22 cellular contexts compared by ENCODE assay signal in genomic region chr12:21472197-21472596, GRCh38. TPM values are rescaled to one million over a fixed set of nuclear protein-coding genes. Genes with fewer than 3 reads are reported as not detected.
"Had no signal": no experiment of that assay in that cellular context is flagged by ENCODE, and none has a peak within 500 bp of the region (broad histone marks: within the 10 kb centered on the region; RNA-seq: fewer than 3 reads in every experiment).

No MANE protein-coding gene starts in this region.

- H3K27ac Mint-ChIP-seq: activated B cell treated with CpG ODN at 0.5 μM for 24 hours; activated T-helper 1 cell treated with anti-CD3 and anti-CD28 coated beads, Interleukin-12 subunit alpha, Interleukin-12 subunit beta, Interleukin-2, Interleukin-4 antibody, amounts not matched to agents 30 ng/mL and 10 ng/mL and 1 ng/mL, durations not matched to agents 14 hours and 24 hours and 36 hours; dendritic cell treated with granulocyte-macrophage colony-stimulating factor and Interleukin-4, amounts not matched to agents 40 ng/mL and 50 ng/mL, for 4 days; type B pancreatic cell had no signal

- H3K4me3 Mint-ChIP-seq: activated B cell treated with CpG ODN at 0.5 μM for 24 hours; activated naive CD8-positive, alpha-beta T cell treated with anti-CD3 and anti-CD28 coated beads for 36 hours; activated T-helper 1 cell treated with anti-CD3 and anti-CD28 coated beads, Interleukin-12 subunit alpha, Interleukin-12 subunit beta, Interleukin-2, Interleukin-4 antibody, amounts not matched to agents 30 ng/mL and 10 ng/mL and 1 ng/mL, durations not matched to agents 14 hours and 24 hours and 36 hours; dendritic cell treated with granulocyte-macrophage colony-stimulating factor and Interleukin-4, amounts not matched to agents 40 ng/mL and 50 ng/mL, for 4 days; stimulated activated naive CD8-positive, alpha-beta T cell treated with anti-CD3 and anti-CD28 coated beads, Interleukin-15, amount 100 ng/mL, for 72 hours; type B pancreatic cell had no signal

- H3K36me3 ChIP-seq: ovary had no signal

- H3K4me1 Mint-ChIP-seq: activated B cell treated with CpG ODN at 0.5 μM for 24 hours had no signal

- H3K4me3 ChIP-seq: cardiac muscle cell, gastrocnemius medialis, heart right ventricle, left ventricle myocardium inferior, ovary, psoas muscle, SK-N-MC had no signal

- H3K9me3 ChIP-seq: gastrocnemius medialis, heart right ventricle, left ventricle myocardium inferior, ovary, psoas muscle had no signal

- H3K27me3 ChIP-seq: cardiac muscle cell, gastrocnemius medialis, heart right ventricle, ovary had no signal

- DNase-seq: activated B cell treated with CpG ODN at 0.5 μM for 24 hours; activated CD4-positive, alpha-beta T cell treated with anti-CD3 and anti-CD28 coated beads for 4 hours; activated CD8-positive, alpha-beta memory T cell treated with anti-CD3 and anti-CD28 coated beads, Interleukin-2, amount 50 U/mL, for 4 hours; activated naive CD8-positive, alpha-beta T cell treated with anti-CD3 and anti-CD28 coated beads for 36 hours; amygdala; effector memory CD4-positive, alpha-beta T cell; gastrocnemius medialis; heart right ventricle; kidney glomerular epithelial cell; left ventricle myocardium inferior; mammary epithelial cell; ovary; psoas muscle; right cardiac atrium; stimulated activated naive CD8-positive, alpha-beta T cell treated with anti-CD3 and anti-CD28 coated beads, Interleukin-15, amount 100 ng/mL, for 72 hours; T-helper 9 cell had no signal

- ATAC-seq: gastrocnemius medialis; heart right ventricle; psoas muscle; right cardiac atrium; stimulated activated naive CD8-positive, alpha-beta T cell treated with anti-CD3 and anti-CD28 coated beads, Interleukin-15, amount 100 ng/mL, for 72 hours had no signal

- H3K27ac ChIP-seq: cardiac muscle cell, gastrocnemius medialis, heart right ventricle, left ventricle myocardium inferior, ovary, psoas muscle, SK-N-MC had no signal

- H3K4me1 ChIP-seq: gastrocnemius medialis, heart right ventricle, left ventricle myocardium inferior, psoas muscle had no signal

- H3K9me3 Mint-ChIP-seq: activated B cell treated with CpG ODN at 0.5 μM for 24 hours; activated naive CD8-positive, alpha-beta T cell treated with anti-CD3 and anti-CD28 coated beads for 36 hours; activated T-helper 1 cell treated with anti-CD3 and anti-CD28 coated beads, Interleukin-12 subunit alpha, Interleukin-12 subunit beta, Interleukin-2, Interleukin-4 antibody, amounts not matched to agents 30 ng/mL and 10 ng/mL and 1 ng/mL, durations not matched to agents 14 hours and 24 hours and 36 hours; dendritic cell treated with granulocyte-macrophage colony-stimulating factor and Interleukin-4, amounts not matched to agents 40 ng/mL and 50 ng/mL, for 4 days; stimulated activated naive CD8-positive, alpha-beta T cell treated with anti-CD3 and anti-CD28 coated beads, Interleukin-15, amount 100 ng/mL, for 72 hours; type B pancreatic cell had no signal

- H3K27me3 Mint-ChIP-seq: activated B cell treated with CpG ODN at 0.5 μM for 24 hours; activated naive CD8-positive, alpha-beta T cell treated with anti-CD3 and anti-CD28 coated beads for 36 hours; dendritic cell treated with granulocyte-macrophage colony-stimulating factor and Interleukin-4, amounts not matched to agents 40 ng/mL and 50 ng/mL, for 4 days; stimulated activated naive CD8-positive, alpha-beta T cell treated with anti-CD3 and anti-CD28 coated beads, Interleukin-15, amount 100 ng/mL, for 72 hours; type B pancreatic cell had no signal

RNA-seq across cellular contexts. Expression of gene SPX, which starts 53.9 kb away (rescaled TPM):
- total RNA-seq: endothelial cell of umbilical vein had no signal
